Comparison of ENCODE assay signal across 1 cellular context in the genomic region with DNA sequence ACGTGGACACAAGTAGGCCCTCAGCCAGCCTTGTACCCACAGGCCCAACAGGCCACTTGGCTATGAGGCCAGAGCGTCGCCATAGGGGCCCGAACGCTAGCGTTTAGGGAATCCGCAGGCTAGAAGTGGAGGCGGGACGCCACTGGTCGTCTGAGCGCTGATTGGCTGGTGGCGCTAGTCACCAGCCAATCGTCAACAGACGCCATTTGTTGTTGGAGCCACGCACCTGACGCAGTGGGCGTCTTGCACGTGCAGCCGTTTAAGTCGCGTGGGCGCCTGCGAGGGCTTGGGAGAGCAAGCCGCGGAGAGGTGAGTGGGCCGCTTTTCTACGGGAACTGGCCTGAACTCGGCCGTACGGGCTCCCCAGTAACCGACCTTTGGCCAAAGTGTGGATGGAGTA.
TF ChIP-seq lines count a peak whose summit lies in the region.

A gene (plus strand): TSS at position 269 of the 400 bp plus-strand sequence. CDS start 903 bp downstream, outside the sequence.

TF ChIP-seq in H1, 55 proteins besides CTCF, POLR2A, EP300 and RAD21:
- TF ChIP-seq ZNF274 (IDR thresholded peaks at IDR 0.05; ENCODE audit: borderline replicate concordance, extremely low read depth, low read length): no peak
- no peak for TF ChIP-seq CTBP2 (IDR thresholded peaks at IDR 0.05; ENCODE audit: borderline replicate concordance, insufficient read depth, insufficient read length, low read length)
- TF ChIP-seq, protein P1, sequence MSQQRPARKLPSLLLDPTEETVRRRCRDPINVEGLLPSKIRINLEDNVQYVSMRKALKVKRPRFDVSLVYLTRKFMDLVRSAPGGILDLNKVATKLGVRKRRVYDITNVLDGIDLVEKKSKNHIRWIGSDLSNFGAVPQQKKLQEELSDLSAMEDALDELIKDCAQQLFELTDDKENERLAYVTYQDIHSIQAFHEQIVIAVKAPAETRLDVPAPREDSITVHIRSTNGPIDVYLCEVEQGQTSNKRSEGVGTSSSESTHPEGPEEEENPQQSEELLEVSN (IDR thresholded peaks at IDR 0.05): 0 out of 2 replicates have a peak, but pooled peaks have one; percentile 22
